Comparison of ENCODE assay signal across 22 cellular contexts in the genomic region with DNA sequence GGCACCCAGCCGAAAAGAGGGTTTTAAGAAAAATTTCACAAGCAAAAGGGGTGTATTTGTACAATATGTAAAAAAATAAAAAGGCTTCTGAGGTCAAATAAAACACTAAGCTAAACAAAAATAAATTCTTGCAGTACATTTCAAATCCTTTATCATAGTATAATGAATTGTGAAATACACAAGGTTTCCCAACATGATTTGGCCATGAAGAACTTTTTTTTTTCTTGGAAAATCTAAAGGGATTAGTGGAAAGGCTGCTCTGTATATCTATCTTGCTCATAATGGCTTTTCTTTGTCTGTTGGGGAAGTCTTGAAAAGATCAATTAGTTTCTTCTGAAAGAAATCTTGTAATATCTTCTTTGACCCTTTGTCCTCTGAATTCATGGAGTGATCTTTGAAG.
"Had no signal": no experiment of that assay in that cellular context is flagged by ENCODE, and none has a peak within 500 bp of the region (broad histone marks: within the 10 kb centered on the region; RNA-seq: fewer than 3 reads in every experiment).

No MANE protein-coding gene starts in this region.

- H3K27me3 ChIP-seq: colonic mucosa, esophagus squamous epithelium, gastrocnemius medialis, heart right ventricle, neural progenitor cell, thyroid gland, upper lobe of right lung had no signal

- H2AFZ ChIP-seq: neural progenitor cell had no signal

- H3K9me3 ChIP-seq: colonic mucosa, esophagus squamous epithelium, gastrocnemius medialis, heart right ventricle, thyroid gland, upper lobe of right lung had no signal

- H3K9ac ChIP-seq: neural progenitor cell had no signal

- DNase-seq: activated CD4-positive, alpha-beta T cell treated with anti-CD3 and anti-CD28 coated beads for 1 hour; activated T-cell treated with anti-CD3 and anti-CD28 coated beads, Interleukin-2, amount 50 U/mL, for 1 hour; amniotic stem cell; colonic mucosa; esophagus squamous epithelium; gastrocnemius medialis; heart right ventricle; naive thymus-derived CD8-positive, alpha-beta T cell; retina; stimulated activated CD4-positive, alpha-beta T cell treated with anti-CD3 and anti-CD28 coated beads, Interleukin-12 subunit alpha, Interleukin-12 subunit beta, amount 100 ng/mL, for 4 hours; stimulated activated CD4-positive, alpha-beta T cell treated with anti-CD3 and anti-CD28 coated beads, Interleukin-4, amount 100 ng/mL, for 4 hours; stimulated activated naive CD8-positive, alpha-beta T cell treated with anti-CD3 and anti-CD28 coated beads, Interleukin-15, Interleukin-2, amounts not matched to agents 100 U/mL and 50 U/mL, for 24 hours; substantia nigra; T-cell; thyroid gland; upper lobe of right lung; WERI-Rb-1 had no signal

- H3K36me3 ChIP-seq: colonic mucosa, esophagus squamous epithelium, gastrocnemius medialis, heart right ventricle, neural progenitor cell, thyroid gland, upper lobe of right lung, WERI-Rb-1 had no signal

- H3K4me1 ChIP-seq: colonic mucosa, upper lobe of right lung had no signal

- H3K4me3 ChIP-seq: colonic mucosa, esophagus squamous epithelium, gastrocnemius medialis, heart right ventricle, lung, neural progenitor cell, thyroid gland, upper lobe of right lung had no signal

- H3K27ac ChIP-seq: colonic mucosa, gastrocnemius medialis, heart right ventricle, neural progenitor cell, thyroid gland, upper lobe of right lung, WERI-Rb-1 had no signal

- H3K4me2 ChIP-seq: neural progenitor cell had no signal

- FAIRE-seq: bronchial epithelial cell, keratinocyte, TTC549 had no signal

- ATAC-seq: gastrocnemius medialis; heart right ventricle; naive thymus-derived CD8-positive, alpha-beta T cell; stimulated activated naive CD8-positive, alpha-beta T cell treated with anti-CD3 and anti-CD28 coated beads, Interleukin-15, Interleukin-2, amounts not matched to agents 100 U/mL and 50 U/mL, for 24 hours; T-cell; upper lobe of right lung had no signal
